In genomic region chr6:11537229-11538048, GRCh38 we compare ENCODE assay signal across 1 cellular context.
TF ChIP-seq lines count a peak whose summit lies in the region.

Gene TMEM170B (plus strand): TSS chr6:11537749. CDS start chr6:11538278, 529 bp downstream.

TF ChIP-seq in HepG2, 621 proteins besides CTCF, POLR2A, EP300 and RAD21 (continued from another document and continues in another):
- TF ChIP-seq, protein P1, sequence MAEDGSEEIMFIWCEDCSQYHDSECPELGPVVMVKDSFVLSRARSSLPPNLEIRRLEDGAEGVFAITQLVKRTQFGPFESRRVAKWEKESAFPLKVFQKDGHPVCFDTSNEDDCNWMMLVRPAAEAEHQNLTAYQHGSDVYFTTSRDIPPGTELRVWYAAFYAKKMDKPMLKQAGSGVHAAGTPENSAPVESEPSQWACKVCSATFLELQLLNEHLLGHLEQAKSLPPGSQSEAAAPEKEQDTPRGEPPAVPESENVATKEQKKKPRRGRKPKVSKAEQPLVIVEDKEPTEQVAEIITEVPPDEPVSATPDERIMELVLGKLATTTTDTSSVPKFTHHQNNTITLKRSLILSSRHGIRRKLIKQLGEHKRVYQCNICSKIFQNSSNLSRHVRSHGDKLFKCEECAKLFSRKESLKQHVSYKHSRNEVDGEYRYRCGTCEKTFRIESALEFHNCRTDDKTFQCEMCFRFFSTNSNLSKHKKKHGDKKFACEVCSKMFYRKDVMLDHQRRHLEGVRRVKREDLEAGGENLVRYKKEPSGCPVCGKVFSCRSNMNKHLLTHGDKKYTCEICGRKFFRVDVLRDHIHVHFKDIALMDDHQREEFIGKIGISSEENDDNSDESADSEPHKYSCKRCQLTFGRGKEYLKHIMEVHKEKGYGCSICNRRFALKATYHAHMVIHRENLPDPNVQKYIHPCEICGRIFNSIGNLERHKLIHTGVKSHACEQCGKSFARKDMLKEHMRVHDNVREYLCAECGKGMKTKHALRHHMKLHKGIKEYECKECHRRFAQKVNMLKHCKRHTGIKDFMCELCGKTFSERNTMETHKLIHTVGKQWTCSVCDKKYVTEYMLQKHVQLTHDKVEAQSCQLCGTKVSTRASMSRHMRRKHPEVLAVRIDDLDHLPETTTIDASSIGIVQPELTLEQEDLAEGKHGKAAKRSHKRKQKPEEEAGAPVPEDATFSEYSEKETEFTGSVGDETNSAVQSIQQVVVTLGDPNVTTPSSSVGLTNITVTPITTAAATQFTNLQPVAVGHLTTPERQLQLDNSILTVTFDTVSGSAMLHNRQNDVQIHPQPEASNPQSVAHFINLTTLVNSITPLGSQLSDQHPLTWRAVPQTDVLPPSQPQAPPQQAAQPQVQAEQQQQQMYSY (CRISPR knock-in tag; IDR thresholded peaks at IDR 0.05) = no peak
- TF ChIP-seq FOXM1 (CRISPR knock-in tag; IDR thresholded peaks at IDR 0.05) = no peak
- no peak for TF ChIP-seq MYNN (CRISPR knock-in tag; IDR thresholded peaks at IDR 0.05; ENCODE audit: low read depth)
- TF ChIP-seq GZF1 (CRISPR knock-in tag; IDR thresholded peaks at IDR 0.05) = 0 out of 2 replicates have a peak, but pooled peaks have one; percentile 35
- TF ChIP-seq ZNF225 (CRISPR knock-in tag; IDR thresholded peaks at IDR 0.05) = no peak
- TF ChIP-seq NR3C1 (CRISPR knock-in tag; IDR thresholded peaks at IDR 0.05) = no peak
- TF ChIP-seq KDM5A (IDR thresholded peaks at IDR 0.05; ENCODE audit: borderline replicate concordance, low read length) = 0 out of 2 replicates have a peak, but pooled peaks have one; percentile 19
- TF ChIP-seq SNAPC2 (CRISPR knock-in tag; IDR thresholded peaks at IDR 0.05) = no peak
- TF ChIP-seq ZNF547 (CRISPR knock-in tag; IDR thresholded peaks at IDR 0.05) = peak; percentile 70; the same call in 1 of the 2 replicates
- no peak for TF ChIP-seq ADNP (CRISPR knock-in tag; IDR thresholded peaks at IDR 0.05)
- TF ChIP-seq ZNF564 (CRISPR knock-in tag; IDR thresholded peaks at IDR 0.05) = peak; percentile 47; the same call in 1 of the 2 replicates
- peak; percentile 61; the same call in 1 of the 2 replicates for TF ChIP-seq TBX2 (CRISPR knock-in tag; IDR thresholded peaks at IDR 0.05; ENCODE audit: borderline replicate concordance)
- TF ChIP-seq, protein P2, sequence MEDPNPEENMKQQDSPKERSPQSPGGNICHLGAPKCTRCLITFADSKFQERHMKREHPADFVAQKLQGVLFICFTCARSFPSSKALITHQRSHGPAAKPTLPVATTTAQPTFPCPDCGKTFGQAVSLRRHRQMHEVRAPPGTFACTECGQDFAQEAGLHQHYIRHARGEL (CRISPR knock-in tag; IDR thresholded peaks at IDR 0.05) = no peak
- peak; percentile 93 for TF ChIP-seq DNMT1 (CRISPR knock-in tag; IDR thresholded peaks at IDR 0.05)
- TF ChIP-seq TP53 (CRISPR knock-in tag; conservative IDR thresholded peaks at IDR 0.05) = no peak
- no peak for TF ChIP-seq SMARCC2 (IDR thresholded peaks at IDR 0.05)
- no peak; the same call in 1 of the 2 replicates for TF ChIP-seq ISL2 (CRISPR knock-in tag; IDR thresholded peaks at IDR 0.05)
- TF ChIP-seq THYN1 (CRISPR knock-in tag; IDR thresholded peaks at IDR 0.05; ENCODE audit: borderline replicate concordance, low read depth) = no peak
- no peak for TF ChIP-seq GPN1 (CRISPR knock-in tag; IDR thresholded peaks at IDR 0.05; ENCODE audit: borderline replicate concordance)
- TF ChIP-seq TOPORS (CRISPR knock-in tag; IDR thresholded peaks at IDR 0.05) = peak; percentile 87
- TF ChIP-seq ZNF629 (CRISPR knock-in tag; conservative IDR thresholded peaks at IDR 0.05) = peak; percentile 9; the same call in 1 of the 2 replicates
- TF ChIP-seq HES4 (CRISPR knock-in tag; IDR thresholded peaks at IDR 0.05; ENCODE audit: borderline replicate concordance) = peak; percentile 90
- no peak for TF ChIP-seq ZNF264 (CRISPR knock-in tag; IDR thresholded peaks at IDR 0.05)
- no peak for TF ChIP-seq PHF5A (CRISPR knock-in tag; IDR thresholded peaks at IDR 0.05; ENCODE audit: low read depth, unreplicated experiment)
- no peak for TF ChIP-seq IRX3 (CRISPR knock-in tag; IDR thresholded peaks at IDR 0.05; ENCODE audit: borderline replicate concordance, low read depth)
- 0 out of 2 replicates have a peak, but pooled peaks have one; percentile 46 for TF ChIP-seq NR1H2 (CRISPR knock-in tag; IDR thresholded peaks at IDR 0.05; ENCODE audit: borderline replicate concordance, low read depth)
- TF ChIP-seq ZNF33A (CRISPR knock-in tag; IDR thresholded peaks at IDR 0.05; ENCODE audit: borderline replicate concordance) = no peak
- TF ChIP-seq FOXC1 (CRISPR knock-in tag; IDR thresholded peaks at IDR 0.05; ENCODE audit: borderline replicate concordance) = peak; percentile 76; the same call in 1 of the 2 replicates
- TF ChIP-seq MED8 (CRISPR knock-in tag; IDR thresholded peaks at IDR 0.05; ENCODE audit: insufficient replicate concordance) = no peak
- TF ChIP-seq CBX2 (IDR thresholded peaks at IDR 0.05; ENCODE audit: low read depth, low read length) = no peak
- TF ChIP-seq CBX2 (CRISPR knock-in tag; IDR thresholded peaks at IDR 0.05; ENCODE audit: low read depth) = no peak
- peak; percentile 95 for TF ChIP-seq SPEN (CRISPR knock-in tag; IDR thresholded peaks at IDR 0.05; ENCODE audit: low read depth)
- no peak for TF ChIP-seq MAFF (IDR thresholded peaks at IDR 0.05; ENCODE audit: low read depth, low read length)
- peak; percentile 89 for TF ChIP-seq ZMAT3 (CRISPR knock-in tag; conservative IDR thresholded peaks at IDR 0.05)
- peak; percentile 75; the same call in 1 of the 2 replicates for TF ChIP-seq KDM1A (CRISPR knock-in tag; IDR thresholded peaks at IDR 0.05)
- no peak; the same call in 1 of the 2 replicates for TF ChIP-seq ZNF724P (CRISPR knock-in tag; IDR thresholded peaks at IDR 0.05; ENCODE audit: borderline replicate concordance)
- peak; percentile 88 for TF ChIP-seq RBM39 (IDR thresholded peaks at IDR 0.05; ENCODE audit: low read depth, low read length, poor library complexity, severe bottlenecking)
- no peak; the same call in 1 of the 2 replicates for TF ChIP-seq PREB (CRISPR knock-in tag; IDR thresholded peaks at IDR 0.05)
- no peak for TF ChIP-seq MAFK (conservative IDR thresholded peaks at IDR 0.05 in 1 of 2, IDR thresholded peaks at IDR 0.05 in 1 of 2; ENCODE audit: low read length in 2 of 2)
- peak; percentile 65 for TF ChIP-seq GATAD1 (CRISPR knock-in tag; IDR thresholded peaks at IDR 0.05)
- no peak for TF ChIP-seq EHMT2 (IDR thresholded peaks at IDR 0.05; ENCODE audit: borderline replicate concordance, low read depth, low read length)
- TF ChIP-seq, protein P3, sequence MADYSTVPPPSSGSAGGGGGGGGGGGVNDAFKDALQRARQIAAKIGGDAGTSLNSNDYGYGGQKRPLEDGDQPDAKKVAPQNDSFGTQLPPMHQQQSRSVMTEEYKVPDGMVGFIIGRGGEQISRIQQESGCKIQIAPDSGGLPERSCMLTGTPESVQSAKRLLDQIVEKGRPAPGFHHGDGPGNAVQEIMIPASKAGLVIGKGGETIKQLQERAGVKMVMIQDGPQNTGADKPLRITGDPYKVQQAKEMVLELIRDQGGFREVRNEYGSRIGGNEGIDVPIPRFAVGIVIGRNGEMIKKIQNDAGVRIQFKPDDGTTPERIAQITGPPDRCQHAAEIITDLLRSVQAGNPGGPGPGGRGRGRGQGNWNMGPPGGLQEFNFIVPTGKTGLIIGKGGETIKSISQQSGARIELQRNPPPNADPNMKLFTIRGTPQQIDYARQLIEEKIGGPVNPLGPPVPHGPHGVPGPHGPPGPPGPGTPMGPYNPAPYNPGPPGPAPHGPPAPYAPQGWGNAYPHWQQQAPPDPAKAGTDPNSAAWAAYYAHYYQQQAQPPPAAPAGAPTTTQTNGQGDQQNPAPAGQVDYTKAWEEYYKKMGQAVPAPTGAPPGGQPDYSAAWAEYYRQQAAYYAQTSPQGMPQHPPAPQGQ (CRISPR knock-in tag; IDR thresholded peaks at IDR 0.05; ENCODE audit: borderline replicate concordance) = no peak
- peak; percentile 70 for TF ChIP-seq BORCS8-MEF2B (CRISPR knock-in tag; IDR thresholded peaks at IDR 0.05)
- TF ChIP-seq SNAPC4 (CRISPR knock-in tag; IDR thresholded peaks at IDR 0.05) = no peak
- TF ChIP-seq, protein P4, sequence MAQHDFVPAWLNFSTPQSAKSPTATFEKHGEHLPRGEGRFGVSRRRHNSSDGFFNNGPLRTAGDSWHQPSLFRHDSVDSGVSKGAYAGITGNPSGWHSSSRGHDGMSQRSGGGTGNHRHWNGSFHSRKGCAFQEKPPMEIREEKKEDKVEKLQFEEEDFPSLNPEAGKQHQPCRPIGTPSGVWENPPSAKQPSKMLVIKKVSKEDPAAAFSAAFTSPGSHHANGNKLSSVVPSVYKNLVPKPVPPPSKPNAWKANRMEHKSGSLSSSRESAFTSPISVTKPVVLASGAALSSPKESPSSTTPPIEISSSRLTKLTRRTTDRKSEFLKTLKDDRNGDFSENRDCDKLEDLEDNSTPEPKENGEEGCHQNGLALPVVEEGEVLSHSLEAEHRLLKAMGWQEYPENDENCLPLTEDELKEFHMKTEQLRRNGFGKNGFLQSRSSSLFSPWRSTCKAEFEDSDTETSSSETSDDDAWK (CRISPR knock-in tag; IDR thresholded peaks at IDR 0.05) = no peak
- peak; percentile 83 for TF ChIP-seq SALL2 (CRISPR knock-in tag; IDR thresholded peaks at IDR 0.05)
- no peak for TF ChIP-seq SCMH1 (CRISPR knock-in tag; IDR thresholded peaks at IDR 0.05; ENCODE audit: borderline replicate concordance)
- TF ChIP-seq ZNF350 (CRISPR knock-in tag; IDR thresholded peaks at IDR 0.05; ENCODE audit: borderline replicate concordance, low read depth) = no peak
- peak; percentile 36 for TF ChIP-seq FOSL2 (CRISPR knock-in tag; IDR thresholded peaks at IDR 0.05)
- TF ChIP-seq, protein P5, sequence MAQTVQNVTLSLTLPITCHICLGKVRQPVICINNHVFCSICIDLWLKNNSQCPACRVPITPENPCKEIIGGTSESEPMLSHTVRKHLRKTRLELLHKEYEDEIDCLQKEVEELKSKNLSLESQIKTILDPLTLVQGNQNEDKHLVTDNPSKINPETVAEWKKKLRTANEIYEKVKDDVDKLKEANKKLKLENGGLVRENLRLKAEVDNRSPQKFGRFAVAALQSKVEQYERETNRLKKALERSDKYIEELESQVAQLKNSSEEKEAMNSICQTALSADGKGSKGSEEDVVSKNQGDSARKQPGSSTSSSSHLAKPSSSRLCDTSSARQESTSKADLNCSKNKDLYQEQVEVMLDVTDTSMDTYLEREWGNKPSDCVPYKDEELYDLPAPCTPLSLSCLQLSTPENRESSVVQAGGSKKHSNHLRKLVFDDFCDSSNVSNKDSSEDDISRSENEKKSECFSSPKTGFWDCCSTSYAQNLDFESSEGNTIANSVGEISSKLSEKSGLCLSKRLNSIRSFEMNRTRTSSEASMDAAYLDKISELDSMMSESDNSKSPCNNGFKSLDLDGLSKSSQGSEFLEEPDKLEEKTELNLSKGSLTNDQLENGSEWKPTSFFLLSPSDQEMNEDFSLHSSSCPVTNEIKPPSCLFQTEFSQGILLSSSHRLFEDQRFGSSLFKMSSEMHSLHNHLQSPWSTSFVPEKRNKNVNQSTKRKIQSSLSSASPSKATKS (CRISPR knock-in tag; IDR thresholded peaks at IDR 0.05) = no peak
- no peak; the same call in 1 of the 2 replicates for TF ChIP-seq ISX (CRISPR knock-in tag; conservative IDR thresholded peaks at IDR 0.05)
- no peak for TF ChIP-seq CHD4 (IDR thresholded peaks at IDR 0.05; ENCODE audit: borderline replicate concordance, low read length)
- TF ChIP-seq SMAD1 (CRISPR knock-in tag; IDR thresholded peaks at IDR 0.05; ENCODE audit: borderline replicate concordance, low read depth) = peak; percentile 63; the same call in 1 of the 2 replicates
- TF ChIP-seq BATF2 (CRISPR knock-in tag; IDR thresholded peaks at IDR 0.05) = no peak
